Comparison of ENCODE assay signal across 19 cellular contexts in the genomic region with DNA sequence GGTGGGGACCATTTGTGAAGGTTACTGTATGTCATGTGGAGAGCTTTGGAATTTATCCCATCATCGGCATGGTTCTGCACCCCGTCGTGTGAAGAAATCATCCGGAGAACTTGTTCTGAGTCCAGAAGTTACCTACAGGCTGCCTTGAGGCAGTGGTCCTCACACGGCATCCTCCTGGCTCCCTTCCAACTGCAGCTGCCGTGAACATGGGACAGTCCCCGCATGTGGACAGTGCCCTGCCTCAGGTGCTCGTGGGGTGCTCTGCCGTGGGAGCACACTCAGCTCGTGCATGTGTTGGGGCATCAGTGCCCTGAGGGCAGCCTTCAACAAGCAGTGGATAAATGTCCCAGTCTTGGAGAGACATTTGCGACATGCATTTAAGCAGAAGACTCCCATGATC.
"Had no signal": no experiment of that assay in that cellular context is flagged by ENCODE, and none has a peak within 500 bp of the region (broad histone marks: within the 10 kb centered on the region; RNA-seq: fewer than 3 reads in every experiment).

No MANE protein-coding gene starts in this region.

- H3K4me1 ChIP-seq: SJSA1 had no signal

- DNase-seq: IMR-90, Kasumi-1, MM.1S, NCI-H1436, NCI-H2081 treated with DMSO at 0.1 percent for 48 hours, NCI-H2171, NCI-H226, NCI-H446, NCI-H510A, NCI-H524 treated with DMSO at 0.1 percent for 48 hours, NCI-H774, Right ventricle myocardium superior, RPMI8226, SIG-M5 had no signal

- H3K9ac ChIP-seq: KMS-11 had no signal

- H3K27me3 ChIP-seq: SJSA1 had no signal

- H3K4me3 ChIP-seq: SJSA1, SK-N-MC had no signal

- H3K27ac ChIP-seq: KMS-11, SJSA1, SK-N-MC had no signal

- H3K4me2 ChIP-seq: KMS-11 had no signal

- ATAC-seq: HepG2 had no signal

- H3K9me3 ChIP-seq: SJSA1 had no signal

- FAIRE-seq: HepG2, RCC 7860 had no signal
